Comparison of ENCODE assay signal across 7 cellular contexts in genomic region chr13:110821837-110822684, GRCh38.
DNase-seq lines count a peak whose midpoint lies in the region; ATAC-seq, FAIRE-seq and TF ChIP-seq lines count a peak whose summit lies in the region.
"Not testable (repeated sequence)": the region's sequence is repeated elsewhere in the genome, so short reads cannot be mapped to it uniquely, and the experiment has no call there.

No MANE protein-coding gene starts in this region.

- peak overlapping the region; percentile 84 for H3K4me3 Mint-ChIP-seq in CD8-positive, alpha-beta T cell
- H3K4me3 Mint-ChIP-seq in T-helper 1 cell treated with Interleukin-12 subunit alpha and Interleukin-12 subunit beta and Interleukin-4 antibody, amounts not matched to agents 30 μg/mL and 1 μg/mL, for 36 hours = peak overlapping the region; percentile 4
- H3K4me3 Mint-ChIP-seq in activated CD4-positive, alpha-beta memory T cell treated with anti-CD3 and anti-CD28 coated beads, Interleukin-2, amount 10 ng/mL, durations not matched to agents 7 days and 5 days = peak overlapping the region; percentile 15
- peak overlapping the region; percentile 34 for H3K4me3 Mint-ChIP-seq in activated T-helper 1 cell treated with anti-CD3 and anti-CD28 coated beads, Interleukin-12 subunit alpha, Interleukin-12 subunit beta, Interleukin-2, Interleukin-4 antibody, amounts not matched to agents 30 ng/mL and 10 ng/mL and 1 ng/mL, durations not matched to agents 14 hours and 24 hours and 36 hours
- H3K4me3 Mint-ChIP-seq in activated naive CD8-positive, alpha-beta T cell treated with anti-CD3 and anti-CD28 coated beads for 36 hours = peak overlapping the region; percentile 86

- H3K27me3 ChIP-seq in CD8-positive, alpha-beta T cell (ENCODE audit: insufficient read depth, low read length); HepG2 (ENCODE audit: control insufficient read depth in 1 of 2, insufficient read depth in 2 of 2, low read length in 2 of 2): not testable (repeated sequence)

- WGBS in HepG2 (ENCODE audit: low lambda C conversion rate) = 69% methylated on average over 19 of the region's 26 CpGs

- DNase-seq in CD8-positive, alpha-beta T cell; activated CD4-positive, alpha-beta memory T cell treated with anti-CD3 and anti-CD28 coated beads, Interleukin-2, amount 10 ng/mL, durations not matched to agents 7 days and 5 days; activated T-helper 1 cell treated with anti-CD3 and anti-CD28 coated beads, Interleukin-12 subunit alpha, Interleukin-12 subunit beta, Interleukin-2, Interleukin-4 antibody, amounts not matched to agents 30 ng/mL and 10 ng/mL and 1 ng/mL, durations not matched to agents 14 hours and 24 hours and 36 hours (ENCODE audit: low spot score); HepG2 (ENCODE audit: low spot score): not testable (repeated sequence)
- DNase-seq in activated naive CD8-positive, alpha-beta T cell treated with anti-CD3 and anti-CD28 coated beads for 36 hours = peak; percentile 44
- peak; percentile 34 for DNase-seq in stimulated activated CD8-positive, alpha-beta memory T cell treated with anti-CD3 and anti-CD28 coated beads, Interleukin-4, amount 100 ng/mL, for 48 hours

- H3K9ac ChIP-seq in HepG2 (ENCODE audit: insufficient read depth, low read depth, low read length) = not testable (repeated sequence)

- not testable (repeated sequence) for TF ChIP-seq RAD21 in HepG2 (CRISPR knock-in tag; IDR thresholded peaks at IDR 0.05)

- H3K4me1 Mint-ChIP-seq in CD8-positive, alpha-beta T cell (ENCODE audit: low read depth) = peaks cover 18% of the 10 kb centered on the region
- H3K4me1 Mint-ChIP-seq in T-helper 1 cell treated with Interleukin-12 subunit alpha and Interleukin-12 subunit beta and Interleukin-4 antibody, amounts not matched to agents 30 μg/mL and 1 μg/mL, for 36 hours (ENCODE audit: low read depth); activated CD4-positive, alpha-beta memory T cell treated with anti-CD3 and anti-CD28 coated beads, Interleukin-2, amount 10 ng/mL, durations not matched to agents 7 days and 5 days; activated T-helper 1 cell treated with anti-CD3 and anti-CD28 coated beads, Interleukin-12 subunit alpha, Interleukin-12 subunit beta, Interleukin-2, Interleukin-4 antibody, amounts not matched to agents 30 ng/mL and 10 ng/mL and 1 ng/mL, durations not matched to agents 14 hours and 24 hours and 36 hours (ENCODE audit: low read depth): not testable (repeated sequence)
- H3K4me1 Mint-ChIP-seq in activated naive CD8-positive, alpha-beta T cell treated with anti-CD3 and anti-CD28 coated beads for 36 hours = peaks cover 21% of the 10 kb centered on the region

- not testable (repeated sequence) for H4K20me1 ChIP-seq in HepG2 (ENCODE audit: insufficient read depth, low read length)

- not testable (repeated sequence) for H3K27ac ChIP-seq in CD8-positive, alpha-beta T cell (ENCODE audit: low read depth, low read length); HepG2 (ENCODE audit: extremely low read length, insufficient read depth, low read length)

- not testable (repeated sequence) for H3K79me2 ChIP-seq in HepG2 (ENCODE audit: insufficient read depth, low read length)

- not testable (repeated sequence) for H3K27me3 Mint-ChIP-seq in CD8-positive, alpha-beta T cell (ENCODE audit: low read depth); T-helper 1 cell treated with Interleukin-12 subunit alpha and Interleukin-12 subunit beta and Interleukin-4 antibody, amounts not matched to agents 30 μg/mL and 1 μg/mL, for 36 hours (ENCODE audit: low read depth); activated CD4-positive, alpha-beta memory T cell treated with anti-CD3 and anti-CD28 coated beads, Interleukin-2, amount 10 ng/mL, durations not matched to agents 7 days and 5 days; activated naive CD8-positive, alpha-beta T cell treated with anti-CD3 and anti-CD28 coated beads for 36 hours
- peaks cover 12% of the 10 kb centered on the region for H3K27me3 Mint-ChIP-seq in activated T-helper 1 cell treated with anti-CD3 and anti-CD28 coated beads, Interleukin-12 subunit alpha, Interleukin-12 subunit beta, Interleukin-2, Interleukin-4 antibody, amounts not matched to agents 30 ng/mL and 10 ng/mL and 1 ng/mL, durations not matched to agents 14 hours and 24 hours and 36 hours (ENCODE audit: insufficient read depth)

- H3K9me3 Mint-ChIP-seq in CD8-positive, alpha-beta T cell; T-helper 1 cell treated with Interleukin-12 subunit alpha and Interleukin-12 subunit beta and Interleukin-4 antibody, amounts not matched to agents 30 μg/mL and 1 μg/mL, for 36 hours; activated CD4-positive, alpha-beta memory T cell treated with anti-CD3 and anti-CD28 coated beads, Interleukin-2, amount 10 ng/mL, durations not matched to agents 7 days and 5 days; activated T-helper 1 cell treated with anti-CD3 and anti-CD28 coated beads, Interleukin-12 subunit alpha, Interleukin-12 subunit beta, Interleukin-2, Interleukin-4 antibody, amounts not matched to agents 30 ng/mL and 10 ng/mL and 1 ng/mL, durations not matched to agents 14 hours and 24 hours and 36 hours; activated naive CD8-positive, alpha-beta T cell treated with anti-CD3 and anti-CD28 coated beads for 36 hours: not testable (repeated sequence)

- FAIRE-seq in HepG2 (lab: Jason Lieb, UNC) = not testable (repeated sequence)

- intact Hi-C loops in CD8-positive, alpha-beta T cell (cut with DNase I, micrococcal nuclease); activated T-helper 1 cell treated with anti-CD3 and anti-CD28 coated beads, Interleukin-12 subunit alpha, Interleukin-12 subunit beta, Interleukin-2, Interleukin-4 antibody, amounts not matched to agents 30 ng/mL and 10 ng/mL and 1 ng/mL, durations not matched to agents 14 hours and 24 hours and 36 hours (cut with micrococcal nuclease): not testable (repeated sequence)
- intact Hi-C loops in HepG2 (cut with micrococcal nuclease; ENCODE audit: unreplicated experiment) = loop anchor here (10.0 kb wide), 1 partner anchor 103 kb away; no protein-coding TSS in a partner anchor

- TF ChIP-seq POLR2A in HepG2 (IDR thresholded peaks at IDR 0.05; ENCODE audit: insufficient read depth in 1 of 2, low read depth in 2 of 2, low read length in 2 of 2) = not testable (repeated sequence)

- BruUV-seq in HepG2 (replicated peaks; lab: Mats Ljungman, UMichigan) = TSS peak; percentile 69

- not testable (repeated sequence) for H3K36me3 Mint-ChIP-seq in CD8-positive, alpha-beta T cell; T-helper 1 cell treated with Interleukin-12 subunit alpha and Interleukin-12 subunit beta and Interleukin-4 antibody, amounts not matched to agents 30 μg/mL and 1 μg/mL, for 36 hours (ENCODE audit: low read depth); activated CD4-positive, alpha-beta memory T cell treated with anti-CD3 and anti-CD28 coated beads, Interleukin-2, amount 10 ng/mL, durations not matched to agents 7 days and 5 days (ENCODE audit: low read depth); activated T-helper 1 cell treated with anti-CD3 and anti-CD28 coated beads, Interleukin-12 subunit alpha, Interleukin-12 subunit beta, Interleukin-2, Interleukin-4 antibody, amounts not matched to agents 30 ng/mL and 10 ng/mL and 1 ng/mL, durations not matched to agents 14 hours and 24 hours and 36 hours (ENCODE audit: low read depth)
- peaks cover 12% of the 10 kb centered on the region for H3K36me3 Mint-ChIP-seq in activated naive CD8-positive, alpha-beta T cell treated with anti-CD3 and anti-CD28 coated beads for 36 hours

- in situ Hi-C loops in HepG2 (cut with HindIII; ENCODE audit: extremely low pct_ligation_motif_present, low pct_unique_long_range_greater_than_20kb) = loop anchor here (25.0 kb wide), 1 partner anchor 610 kb away; no protein-coding TSS in a partner anchor

- H3K36me3 ChIP-seq in CD8-positive, alpha-beta T cell (ENCODE audit: insufficient read depth, low read length); HepG2 (replicated peaks in 1 of 2; ENCODE audit: control insufficient read depth in 1 of 2, insufficient read depth in 2 of 2, low read length in 2 of 2): not testable (repeated sequence)

- not testable (repeated sequence) for H3K9me3 ChIP-seq in CD8-positive, alpha-beta T cell (ENCODE audit: low read length); HepG2 (ENCODE audit: low read length)

- H3K27ac Mint-ChIP-seq in CD8-positive, alpha-beta T cell = peak overlapping the region; percentile 81
- peak overlapping the region; percentile 4 for H3K27ac Mint-ChIP-seq in T-helper 1 cell treated with Interleukin-12 subunit alpha and Interleukin-12 subunit beta and Interleukin-4 antibody, amounts not matched to agents 30 μg/mL and 1 μg/mL, for 36 hours
- not testable (repeated sequence) for H3K27ac Mint-ChIP-seq in activated CD4-positive, alpha-beta memory T cell treated with anti-CD3 and anti-CD28 coated beads, Interleukin-2, amount 10 ng/mL, durations not matched to agents 7 days and 5 days; activated T-helper 1 cell treated with anti-CD3 and anti-CD28 coated beads, Interleukin-12 subunit alpha, Interleukin-12 subunit beta, Interleukin-2, Interleukin-4 antibody, amounts not matched to agents 30 ng/mL and 10 ng/mL and 1 ng/mL, durations not matched to agents 14 hours and 24 hours and 36 hours
- peak overlapping the region; percentile 85 for H3K27ac Mint-ChIP-seq in activated naive CD8-positive, alpha-beta T cell treated with anti-CD3 and anti-CD28 coated beads for 36 hours

- H3K4me2 ChIP-seq in HepG2 (ENCODE audit: low read depth, low read length) = not testable (repeated sequence)

- H3K4me3 ChIP-seq in CD8-positive, alpha-beta T cell (ENCODE audit: low read depth, low read length) = peak overlapping the region; percentile 34
- not testable (repeated sequence) for H3K4me3 ChIP-seq in HepG2 (replicated peaks in 1 of 3; ENCODE audit: insufficient read depth in 1 of 3, low read depth in 2 of 3, low read length in 3 of 3)

- CTCF ChIA-PET in CD8-positive, alpha-beta T cell (lab: Charles Lee) = interaction anchor here (0.9 kb wide), 1 partner anchor 228 kb away, joined by 3 read pairs; no protein-coding TSS in a partner anchor
- CTCF ChIA-PET in activated CD4-positive, alpha-beta memory T cell treated with anti-CD3 and anti-CD28 coated beads, Interleukin-2, amount 10 ng/mL, durations not matched to agents 7 days and 5 days (lab: Charles Lee) = interaction anchor here (1.3 to 1.5 kb wide), 3 partner anchors 93 to 228 kb away, joined by 4 to 9 read pairs (median 4); partner anchors contain the start of gene ANKRD10
- CTCF ChIA-PET in HepG2 (lab: Yijun Ruan, JAX; ENCODE audit: low intra/inter-chr PET ratio, low total read pairs) = not testable (repeated sequence)

- POLR2A ChIA-PET in CD8-positive, alpha-beta T cell (lab: Charles Lee) = interaction anchor here (0.7 kb wide), 1 partner anchor 109 kb away, joined by 3 read pairs; no protein-coding TSS in a partner anchor
- POLR2A ChIA-PET in activated CD4-positive, alpha-beta memory T cell treated with anti-CD3 and anti-CD28 coated beads, Interleukin-2, amount 10 ng/mL, durations not matched to agents 7 days and 5 days (lab: Charles Lee) = interaction anchor here (1.2 kb wide), 1 partner anchor 10 kb away, joined by 3 read pairs; no protein-coding TSS in a partner anchor
- POLR2A ChIA-PET in HepG2 (lab: Yijun Ruan, JAX) = not testable (repeated sequence)

- not testable (repeated sequence) for ATAC-seq in CD8-positive, alpha-beta T cell; HepG2

- TF ChIP-seq CTCF in CD8-positive, alpha-beta T cell (IDR thresholded peaks at IDR 0.05); HepG2 (CRISPR knock-in tag; IDR thresholded peaks at IDR 0.05): not testable (repeated sequence)

- not testable (repeated sequence) for H3K4me1 ChIP-seq in CD8-positive, alpha-beta T cell (ENCODE audit: insufficient read depth, low read length); HepG2 (ENCODE audit: insufficient read depth, low read length)

- TF ChIP-seq EP300 in HepG2 (IDR thresholded peaks at IDR 0.05; ENCODE audit: low read depth in 2 of 2, low read length in 2 of 2); HepG2 (CRISPR knock-in tag; IDR thresholded peaks at IDR 0.05; ENCODE audit: borderline replicate concordance): not testable (repeated sequence)

- not testable (repeated sequence) for H2AFZ ChIP-seq in HepG2 (ENCODE audit: low read length)

Comparison
In these comparisons a context has a peak if more than half of its experiments do, and no peak if none do; other contexts are left out.
1. H3K4me3 Mint-ChIP-seq: peak in every context shown above with its lines; median percentile 86 in activated naive CD8-positive, alpha-beta T cell treated with anti-CD3 and anti-CD28 coated beads for 36 hours; 84 in CD8-positive, alpha-beta T cell; 34 in activated T-helper 1 cell treated with anti-CD3 and anti-CD28 coated beads, Interleukin-12 subunit alpha, Interleukin-12 subunit beta, Interleukin-2, Interleukin-4 antibody, amounts not matched to agents 30 ng/mL and 10 ng/mL and 1 ng/mL, durations not matched to agents 14 hours and 24 hours and 36 hours; 15 in activated CD4-positive, alpha-beta memory T cell treated with anti-CD3 and anti-CD28 coated beads, Interleukin-2, amount 10 ng/mL, durations not matched to agents 7 days and 5 days; 4 in T-helper 1 cell treated with Interleukin-12 subunit alpha and Interleukin-12 subunit beta and Interleukin-4 antibody, amounts not matched to agents 30 μg/mL and 1 μg/mL, for 36 hours.